ENCODE assay signal across 1 cellular context in the genomic region with DNA sequence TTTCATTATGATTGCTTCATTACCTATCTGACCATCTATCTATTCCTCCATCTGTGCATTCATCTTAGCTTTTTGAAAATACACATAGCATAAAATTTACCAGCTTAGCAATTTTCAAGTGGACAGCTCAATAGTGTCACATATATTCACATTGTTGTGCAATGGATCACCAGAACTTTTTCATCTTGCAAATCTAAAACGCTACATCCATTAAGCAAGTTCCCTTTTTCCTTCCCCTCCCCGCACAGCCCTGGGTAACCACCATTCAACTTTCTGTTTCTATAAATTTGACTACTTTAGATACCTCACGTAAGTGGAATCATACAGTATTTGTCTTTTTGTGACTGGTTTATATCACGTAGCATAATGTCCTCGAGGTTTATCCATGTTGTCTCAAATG.
TF ChIP-seq lines count a peak whose summit lies in the region.

No MANE protein-coding gene starts in this region.

TF ChIP-seq in WTC11, 78 proteins besides CTCF, POLR2A, EP300 and RAD21 (continued from another document):
- no peak for TF ChIP-seq AFF4 (CRISPR knock-in tag; IDR thresholded peaks at IDR 0.05; ENCODE audit: borderline replicate concordance)
- no peak for TF ChIP-seq GTF2I (CRISPR knock-in tag; conservative IDR thresholded peaks at IDR 0.05)
- TF ChIP-seq, protein P1, sequence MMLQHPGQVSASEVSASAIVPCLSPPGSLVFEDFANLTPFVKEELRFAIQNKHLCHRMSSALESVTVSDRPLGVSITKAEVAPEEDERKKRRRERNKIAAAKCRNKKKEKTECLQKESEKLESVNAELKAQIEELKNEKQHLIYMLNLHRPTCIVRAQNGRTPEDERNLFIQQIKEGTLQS (CRISPR knock-in tag; conservative IDR thresholded peaks at IDR 0.05) = no peak
- no peak for TF ChIP-seq E2F5 (CRISPR knock-in tag; IDR thresholded peaks at IDR 0.05)
- TF ChIP-seq HMGA2 (CRISPR knock-in tag; IDR thresholded peaks at IDR 0.05) = no peak
- no peak for TF ChIP-seq PREB (CRISPR knock-in tag; IDR thresholded peaks at IDR 0.05; ENCODE audit: borderline replicate concordance)
- no peak for TF ChIP-seq ZNF671 (CRISPR knock-in tag; IDR thresholded peaks at IDR 0.05)
- no peak for TF ChIP-seq ZNF138 (CRISPR knock-in tag; conservative IDR thresholded peaks at IDR 0.05)
